Comparison of ENCODE assay signal across 12 cellular contexts in the genomic region with DNA sequence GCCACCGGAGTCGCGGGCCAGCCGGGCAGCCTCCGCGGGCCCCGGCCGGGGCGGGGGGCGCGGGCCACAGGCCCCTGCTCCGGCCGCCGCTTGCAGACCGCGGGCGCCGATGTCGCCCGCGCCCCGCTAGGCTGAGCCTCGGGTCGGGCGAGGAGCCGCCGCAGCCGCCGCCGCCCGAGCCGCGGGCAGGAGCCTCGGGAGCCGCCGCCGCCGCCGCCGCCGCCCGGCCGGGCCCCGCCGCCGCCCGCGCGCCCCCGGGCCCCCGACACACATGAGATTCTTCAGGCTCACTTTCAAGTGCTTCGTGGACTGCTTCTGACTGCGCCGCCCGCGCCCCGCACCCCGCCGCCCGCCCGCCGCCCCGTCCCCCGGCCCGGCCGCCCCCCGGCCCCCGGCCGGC. TPM values are rescaled to one million over a fixed set of nuclear protein-coding genes. Genes with fewer than 3 reads are reported as not detected.
A peak's percentile ranks its signal among the peaks of the same experiment; 100 is the strongest.
DNase-seq lines count a peak whose midpoint lies in the region; ATAC-seq, FAIRE-seq and TF ChIP-seq lines count a peak whose summit lies in the region.
"Had no signal": no experiment of that assay in that cellular context is flagged by ENCODE, and none has a peak within 500 bp of the region (broad histone marks: within the 10 kb centered on the region; RNA-seq: fewer than 3 reads in every experiment).

No MANE protein-coding gene starts in this region.

- TF ChIP-seq RAD21 in K562 (CRISPR knock-in tag; conservative IDR thresholded peaks at IDR 0.05 in 1 of 2, IDR thresholded peaks at IDR 0.05 in 1 of 2) = no peak

- peaks cover 3 to 36% (median 20%) of the 10 kb centered on the region in 11 experiments; a peak in 19 of 22 replicates for H3K27me3 ChIP-seq in BLaER1 treated with 17β-estradiol and CSF1 and Interleukin-3, amounts not matched to agents 10 nM and 100 nM
- H3K27me3 ChIP-seq in K562 (ENCODE audit: control insufficient read depth in 2 of 2, insufficient read depth in 2 of 2, low read length in 2 of 2) = no peaks in the 10 kb centered on the region
- H3K27me3 ChIP-seq: foreskin keratinocyte, transverse colon had no signal

- peak overlapping the region; percentile 23 to 70 (median 59); a peak in 14 of 22 replicates for H3K4me2 ChIP-seq in BLaER1 treated with 17β-estradiol and CSF1 and Interleukin-3, amounts not matched to agents 10 nM and 100 nM
- no peak overlapping the region for H3K4me2 ChIP-seq in K562 (ENCODE audit: insufficient read depth, low read length)

- in situ Hi-C loops in K562 (cut with MboI) = no loop called here

- H3K4me3 Mint-ChIP-seq in naive thymus-derived CD8-positive, alpha-beta T cell = no peak overlapping the region
- H3K4me3 Mint-ChIP-seq in HFFc6 = no peak overlapping the region

- WGBS in K562 (ENCODE audit: insufficient coverage, low coverage, missing lambda C conversion rate) = no CpG with 5 or more reads among the region's 69 CpGs

- TF ChIP-seq EP300 in K562 (IDR thresholded peaks at IDR 0.05; ENCODE audit: low read length) = no peak

- peak overlapping the region in 2 of 11 experiments; percentile 25 to 63; a peak in 4 of 22 replicates for H3K27ac ChIP-seq in BLaER1 treated with 17β-estradiol and CSF1 and Interleukin-3, amounts not matched to agents 10 nM and 100 nM
- H3K27ac ChIP-seq in K562 (ENCODE audit: extremely low read depth, low read depth, low read length) = no peak overlapping the region
- H3K27ac ChIP-seq: foreskin keratinocyte had no signal

- POLR2A ChIA-PET in K562 (lab: Yijun Ruan, JAX) = no interaction called here
- POLR2A ChIA-PET in naive thymus-derived CD8-positive, alpha-beta T cell (lab: Charles Lee) = no interaction called here

- ATAC-seq in K562 (no peak), HG03045 (IDR thresholded peaks at IDR 0.05; ENCODE audit: unreplicated experiment) (no peak), GM19035 (IDR thresholded peaks at IDR 0.05; ENCODE audit: unreplicated experiment) (no peak)
- ATAC-seq in naive thymus-derived CD8-positive, alpha-beta T cell = peak; percentile 39 to 56

- H3K9me1 ChIP-seq in K562 (ENCODE audit: control insufficient read depth, insufficient read depth, low read length) = peaks cover 4% of the 10 kb centered on the region

- no peak for FAIRE-seq in K562 (lab: Jason Lieb, UNC)

- TF ChIP-seq POLR2A in K562 (conservative IDR thresholded peaks at IDR 0.05) = no peak

- peaks cover 0 to 5% (median 0%) of the 10 kb centered on the region in 9 donors for H3K9me3 Mint-ChIP-seq in naive thymus-derived CD8-positive, alpha-beta T cell
- H3K9me3 Mint-ChIP-seq in HFFc6 = 0 out of 2 replicates have a peak, but pooled peaks cover 4% of the 10 kb centered on the region

- H4K20me1 ChIP-seq in BLaER1 treated with 17β-estradiol and CSF1 and Interleukin-3, amounts not matched to agents 10 nM and 100 nM = peaks cover 0 to 36% (median 16%) of the 10 kb centered on the region in 11 experiments; a peak in 17 of 22 replicates
- peaks cover 13% of the 10 kb centered on the region for H4K20me1 ChIP-seq in K562 (replicated peaks; ENCODE audit: control insufficient read depth, insufficient read depth, low read length)

- peaks cover 37% of the 10 kb centered on the region for H3K79me2 ChIP-seq in K562 (ENCODE audit: control insufficient read depth, insufficient read depth, low read length)

- peaks cover 0 to 6% (median 0%) of the 10 kb centered on the region in 4 donors for H3K4me1 Mint-ChIP-seq in naive thymus-derived CD8-positive, alpha-beta T cell
- H3K4me1 Mint-ChIP-seq in HFFc6 (ENCODE audit: low read depth) = no peaks in the 10 kb centered on the region

- no peaks in the 10 kb centered on the region for H3K36me3 Mint-ChIP-seq in naive thymus-derived CD8-positive, alpha-beta T cell
- no peaks in the 10 kb centered on the region for H3K36me3 Mint-ChIP-seq in HFFc6 (ENCODE audit: low read depth)

- TF ChIP-seq CTCF in K562 (IDR thresholded peaks at IDR 0.05 in 2 of 3, conservative IDR thresholded peaks at IDR 0.05 in 1 of 3; ENCODE audit: insufficient read depth in 2 of 3, low read depth in 1 of 3, low read length in 3 of 3) (no peak), HFFc6 (IDR thresholded peaks at IDR 0.05) (no peak)

- H3K4me1 ChIP-seq in BLaER1 treated with 17β-estradiol and CSF1 and Interleukin-3, amounts not matched to agents 10 nM and 100 nM = peaks cover 0 to 19% (median 11%) of the 10 kb centered on the region in 10 experiments; a peak in 12 of 20 replicates
- H3K4me1 ChIP-seq in K562 (replicated peaks in 1 of 2; ENCODE audit: control insufficient read depth in 2 of 2, insufficient read depth in 2 of 2, low read length in 2 of 2) = peaks cover 16 to 69% of the 10 kb centered on the region in 2 experiments; a peak in 4 of 5 replicates

- H2AFZ ChIP-seq in K562 (ENCODE audit: low read depth, low read length) = no peak overlapping the region

- peak overlapping the region; percentile 49 to 69 (median 58); a peak in 19 of 20 replicates for H3K4me3 ChIP-seq in BLaER1 treated with 17β-estradiol and CSF1 and Interleukin-3, amounts not matched to agents 10 nM and 100 nM
- no peak overlapping the region for H3K4me3 ChIP-seq in K562

- no TSS peak for BruUV-seq in K562 (replicated peaks; lab: Mats Ljungman, UMichigan)

- peak overlapping the region; percentile 45 to 79 (median 66); a peak in 16 of 22 replicates for H3K9ac ChIP-seq in BLaER1 treated with 17β-estradiol and CSF1 and Interleukin-3, amounts not matched to agents 10 nM and 100 nM
- peak overlapping the region in 1 of 2 experiments; percentile 58; a peak in 1 of 4 replicates for H3K9ac ChIP-seq in K562 (ENCODE audit: insufficient read depth in 1 of 2, low read depth in 2 of 2, low read length in 2 of 2)

- DNase-seq in ELR (ENCODE audit: low read depth) (peak; percentile 3), K562 (ENCODE audit: extremely low read depth in 1 of 4, low spot score in 3 of 4) (peak in 1 of 4 experiments; percentile 33), HFFc6 (no peak)
- no peak for DNase-seq in naive thymus-derived CD8-positive, alpha-beta T cell
- no peak for DNase-seq in stimulated activated CD4-positive, alpha-beta T cell treated with anti-CD3 and anti-CD28 coated beads, Interleukin-4, amount 100 ng/mL, for 4 hours
- DNase-seq: foreskin keratinocyte had no signal

- intact Hi-C loops in K562 (cut with micrococcal nuclease) = no loop called here

- peaks cover 13 to 50% (median 37%) of the 10 kb centered on the region in 11 experiments for H3K9me3 ChIP-seq in BLaER1 treated with 17β-estradiol and CSF1 and Interleukin-3, amounts not matched to agents 10 nM and 100 nM (replicated peaks in 1 of 11)
- peaks cover 1% of the 10 kb centered on the region; the same call in 1 of the 2 replicates for H3K9me3 ChIP-seq in K562 (replicated peaks; ENCODE audit: control insufficient read depth, insufficient read depth, low read depth, low read length)
- H3K9me3 ChIP-seq: transverse colon had no signal

- CTCF ChIA-PET in K562 (lab: Yijun Ruan, JAX; ENCODE audit: low intra/inter-chr PET ratio) = no interaction called here

- no peaks in the 10 kb centered on the region; a peak in 1 of 22 replicates for H3K36me3 ChIP-seq in BLaER1 treated with 17β-estradiol and CSF1 and Interleukin-3, amounts not matched to agents 10 nM and 100 nM
- H3K36me3 ChIP-seq in K562 (ENCODE audit: control insufficient read depth, insufficient read depth, low read length) = peaks cover 33% of the 10 kb centered on the region; the same call in 1 of the 3 replicates
- H3K36me3 ChIP-seq: transverse colon had no signal

- H3K27me3 Mint-ChIP-seq in naive thymus-derived CD8-positive, alpha-beta T cell = peaks cover 0 to 12% (median 4%) of the 10 kb centered on the region in 5 donors
- peaks cover 4% of the 10 kb centered on the region; the same call in 1 of the 2 replicates for H3K27me3 Mint-ChIP-seq in HFFc6 (ENCODE audit: insufficient read depth)

- H3K27ac Mint-ChIP-seq in naive thymus-derived CD8-positive, alpha-beta T cell = no peak overlapping the region
- no peak overlapping the region for H3K27ac Mint-ChIP-seq in HFFc6
- H3K27ac Mint-ChIP-seq: mesothelial cell of epicardium had no signal

RNA-seq across cellular contexts. Expression of gene SLC6A8, which starts 0.3 kb away (rescaled TPM):
- total RNA-seq in K562 (2011; cell fraction: chromatin; rRNA removed; ENCODE audit: low replicate concordance) = 456 and 1,096 TPM in 2 replicates
- total RNA-seq in K562 (2011; cell fraction: nucleolus; rRNA removed) = 646 and 663 TPM in 2 replicates
- total RNA-seq in K562 (2011; cell fraction: nucleoplasm; rRNA removed) = 500 and 510 TPM in 2 replicates
- total RNA-seq in K562 (2014; rRNA removed) = 29.6 and 45.6 TPM in 2 replicates
- 24.7 and 34.3 TPM in 2 replicates for total RNA-seq in K562 (2014; rRNA removed; fragmentation: Illumina TruSeq; extraction: Trizol)
- 30.3 and 31.0 TPM in 2 replicates for total RNA-seq in K562 (2015; rRNA removed; fragmentation: Illumina TruSeq; extraction: Trizol)
- total RNA-seq in K562 (2021) = 122 and 144 TPM in 2 replicates
- 139 and 294 TPM in 2 replicates for polyA plus RNA-seq in K562 (2011; rRNA removed)
- polyA plus RNA-seq in K562 (2011; cell fraction: cytosol; rRNA removed) = 237 and 320 TPM in 2 replicates
- 1,046 and 1,667 TPM in 2 replicates for polyA plus RNA-seq in K562 (2011; cell fraction: nucleus; rRNA removed)
- 94.9 and 162 TPM in 2 replicates for polyA plus RNA-seq in K562 (2012)
- polyA plus RNA-seq in K562 (2014; fragmentation: Illumina TruSeq; extraction: Trizol) = 73.5 and 87.0 TPM in 2 replicates
- polyA plus RNA-seq in K562 (2014; fragmentation: Nextera tagmentation; extraction: Ambion mirVana) = 1 to 10 TPM in 1 of 2 experiments, under 1 TPM in 1; 0.68 to 1.7 TPM
- polyA plus RNA-seq in K562 (2014; rRNA removed) = 76.7 and 77.6 TPM in 2 replicates
- polyA minus RNA-seq in K562 (2011; rRNA and poly(A)+ RNA removed) = 85.5 and 108 TPM in 2 replicates
- polyA minus RNA-seq in K562 (2011; cell fraction: cytosol; rRNA and poly(A)+ RNA removed) = 134 and 269 TPM in 2 replicates
- 124 and 281 TPM in 2 replicates for polyA minus RNA-seq in K562 (2011; cell fraction: nucleus; rRNA and poly(A)+ RNA removed)
- under 1 TPM; 0.31 to 0.49 TPM for total RNA-seq in naive thymus-derived CD8-positive, alpha-beta T cell
- under 1 TPM in 2 of 3 donors, not detected in 1; 0.04 to 0.16 TPM for polyA plus RNA-seq in naive thymus-derived CD8-positive, alpha-beta T cell
- total RNA-seq in HFFc6 (2021; fragmentation: NEBNext Ultra II Directional; extraction: Animal tissue kit (Norgen Biotek cat#: 25700)) = 10 to 100 TPM; 14.0 to 33.8 (median 17.7) TPM

RNA-seq across cellular contexts. Expression of gene PNCK, which starts 14.5 kb away (rescaled TPM):
- total RNA-seq in K562 (2011; cell fraction: chromatin; rRNA removed; ENCODE audit: low replicate concordance) = 17.5 and 43.4 TPM in 2 replicates
- 37.0 TPM in 2 replicates for total RNA-seq in K562 (2011; cell fraction: nucleolus; rRNA removed)
- 18.2 and 26.2 TPM in 2 replicates for total RNA-seq in K562 (2011; cell fraction: nucleoplasm; rRNA removed)
- total RNA-seq in K562 (2014; rRNA removed) (1.3 and 1.4 TPM in 2 replicates), K562 (2014; rRNA removed; fragmentation: Illumina TruSeq; extraction: Trizol) (0.25 and 0.48 TPM in 2 replicates), K562 (2015; rRNA removed; fragmentation: Illumina TruSeq; extraction: Trizol) (0.51 and 0.79 TPM in 2 replicates), K562 (2021) (1.9 and 2.2 TPM in 2 replicates)
- polyA plus RNA-seq in K562 (2011; rRNA removed) (7.5 and 23.6 TPM in 2 replicates), K562 (2014; fragmentation: Illumina TruSeq; extraction: Trizol) (1.0 and 1.2 TPM in 2 replicates), K562 (2014; fragmentation: Nextera tagmentation; extraction: Ambion mirVana) (under 1 TPM in 1 of 2 experiments, not detected in 1; 0.13 TPM), K562 (2014; rRNA removed) (1.7 and 2.5 TPM in 2 replicates)
- 10.0 and 17.5 TPM in 2 replicates for polyA plus RNA-seq in K562 (2011; cell fraction: cytosol; rRNA removed)
- 100 and 212 TPM in 2 replicates for polyA plus RNA-seq in K562 (2011; cell fraction: nucleus; rRNA removed)
- polyA plus RNA-seq in K562 (2012) = 6.0 and 17.0 TPM in 2 replicates
- polyA minus RNA-seq in K562 (2011; rRNA and poly(A)+ RNA removed) = 3.5 and 6.7 TPM in 2 replicates
- polyA minus RNA-seq in K562 (2011; cell fraction: cytosol; rRNA and poly(A)+ RNA removed) = 2.9 and 11.2 TPM in 2 replicates
- polyA minus RNA-seq in K562 (2011; cell fraction: nucleus; rRNA and poly(A)+ RNA removed) = 20.6 and 48.3 TPM in 2 replicates
- total RNA-seq in naive thymus-derived CD8-positive, alpha-beta T cell = not detected
- polyA plus RNA-seq in naive thymus-derived CD8-positive, alpha-beta T cell = not detected
- under 1 TPM in 2 of 6 experiments, not detected in 4; 0.26 to 0.43 TPM for total RNA-seq in HFFc6 (2021; fragmentation: NEBNext Ultra II Directional; extraction: Animal tissue kit (Norgen Biotek cat#: 25700))
- total RNA-seq: activated CD8-positive, alpha-beta memory T cell treated with anti-CD3 and anti-CD28 coated beads for 36 hours; foreskin keratinocyte had no signal

RNA-seq across cellular contexts. Expression of gene BCAP31, which starts 36.1 kb away (rescaled TPM):
- 194 and 313 TPM in 2 replicates for total RNA-seq in K562 (2011; cell fraction: chromatin; rRNA removed; ENCODE audit: low replicate concordance)
- total RNA-seq in K562 (2011; cell fraction: nucleolus; rRNA removed) = 389 and 398 TPM in 2 replicates
- 299 and 322 TPM in 2 replicates for total RNA-seq in K562 (2011; cell fraction: nucleoplasm; rRNA removed)
- total RNA-seq in K562 (2014; rRNA removed) (156 and 184 TPM in 2 replicates), K562 (2014; rRNA removed; fragmentation: Illumina TruSeq; extraction: Trizol) (206 and 225 TPM in 2 replicates), K562 (2015; rRNA removed; fragmentation: Illumina TruSeq; extraction: Trizol) (170 and 173 TPM in 2 replicates), K562 (2021) (261 and 262 TPM in 2 replicates)
- polyA plus RNA-seq in K562 (2011; rRNA removed) (157 and 186 TPM in 2 replicates), K562 (2014; fragmentation: Illumina TruSeq; extraction: Trizol) (188 and 219 TPM in 2 replicates), K562 (2014; fragmentation: Nextera tagmentation; extraction: Ambion mirVana) (100 to 1,000 TPM; 562 to 683 TPM), K562 (2014; rRNA removed) (175 and 176 TPM in 2 replicates)
- 164 and 227 TPM in 2 replicates for polyA plus RNA-seq in K562 (2011; cell fraction: cytosol; rRNA removed)
- polyA plus RNA-seq in K562 (2011; cell fraction: nucleus; rRNA removed) = 115 and 116 TPM in 2 replicates
- polyA plus RNA-seq in K562 (2012) = 235 and 441 TPM in 2 replicates
- polyA minus RNA-seq in K562 (2011; rRNA and poly(A)+ RNA removed) = 177 and 181 TPM in 2 replicates
- 74.4 and 86.4 TPM in 2 replicates for polyA minus RNA-seq in K562 (2011; cell fraction: cytosol; rRNA and poly(A)+ RNA removed)
- polyA minus RNA-seq in K562 (2011; cell fraction: nucleus; rRNA and poly(A)+ RNA removed) = 30.8 and 43.7 TPM in 2 replicates
- total RNA-seq in naive thymus-derived CD8-positive, alpha-beta T cell = 100 to 1,000 TPM; 108 to 118 TPM
- polyA plus RNA-seq in naive thymus-derived CD8-positive, alpha-beta T cell = 100 to 1,000 TPM; 298 to 328 (median 319) TPM
- 100 to 1,000 TPM; 203 to 295 (median 218) TPM for total RNA-seq in HFFc6 (2021; fragmentation: NEBNext Ultra II Directional; extraction: Animal tissue kit (Norgen Biotek cat#: 25700))

RNA-seq across cellular contexts. Expression of gene ABCD1, which starts 36.6 kb away (rescaled TPM):
- total RNA-seq in K562 (2011; cell fraction: chromatin; rRNA removed; ENCODE audit: low replicate concordance) = 3.4 and 16.6 TPM in 2 replicates
- total RNA-seq in K562 (2011; cell fraction: nucleolus; rRNA removed) = 12.9 and 17.3 TPM in 2 replicates
- 7.3 TPM in 2 replicates for total RNA-seq in K562 (2011; cell fraction: nucleoplasm; rRNA removed)
- 3.9 and 6.0 TPM in 2 replicates for total RNA-seq in K562 (2014; rRNA removed)
- total RNA-seq in K562 (2014; rRNA removed; fragmentation: Illumina TruSeq; extraction: Trizol) = 0.80 and 1.4 TPM in 2 replicates
- total RNA-seq in K562 (2015; rRNA removed; fragmentation: Illumina TruSeq; extraction: Trizol) = 2.8 and 3.1 TPM in 2 replicates
- total RNA-seq in K562 (2021) = 6.9 and 7.1 TPM in 2 replicates
- 1.6 and 3.8 TPM in 2 replicates for polyA plus RNA-seq in K562 (2011; rRNA removed)
- 2.8 and 5.5 TPM in 2 replicates for polyA plus RNA-seq in K562 (2011; cell fraction: cytosol; rRNA removed)
- polyA plus RNA-seq in K562 (2011; cell fraction: nucleus; rRNA removed) = 8.7 and 16.4 TPM in 2 replicates
- 6.3 and 9.6 TPM in 2 replicates for polyA plus RNA-seq in K562 (2012)
- polyA plus RNA-seq in K562 (2014; fragmentation: Illumina TruSeq; extraction: Trizol) = 2.2 and 3.5 TPM in 2 replicates
- under 1 TPM; 0.07 to 0.18 TPM for polyA plus RNA-seq in K562 (2014; fragmentation: Nextera tagmentation; extraction: Ambion mirVana)
- 3.8 and 5.2 TPM in 2 replicates for polyA plus RNA-seq in K562 (2014; rRNA removed)
- polyA minus RNA-seq in K562 (2011; rRNA and poly(A)+ RNA removed) = 1.8 and 2.6 TPM in 2 replicates
- 4.3 and 4.4 TPM in 2 replicates for polyA minus RNA-seq in K562 (2011; cell fraction: cytosol; rRNA and poly(A)+ RNA removed)
- 7.9 and 8.4 TPM in 2 replicates for polyA minus RNA-seq in K562 (2011; cell fraction: nucleus; rRNA and poly(A)+ RNA removed)
- total RNA-seq in naive thymus-derived CD8-positive, alpha-beta T cell = 1 to 10 TPM; 5.8 to 7.3 TPM
- 1 to 10 TPM; 1.1 to 2.1 (median 2.0) TPM for polyA plus RNA-seq in naive thymus-derived CD8-positive, alpha-beta T cell
- total RNA-seq in HFFc6 (2021; fragmentation: NEBNext Ultra II Directional; extraction: Animal tissue kit (Norgen Biotek cat#: 25700)) = 10 to 100 TPM; 12.9 to 18.9 (median 14.5) TPM

RNA-seq across cellular contexts. Expression of gene DUSP9, which starts 41.1 kb away (rescaled TPM):
- 2.3 and 6.4 TPM in 2 replicates for total RNA-seq in K562 (2011; cell fraction: chromatin; rRNA removed; ENCODE audit: low replicate concordance)
- 6.8 and 7.3 TPM in 2 replicates for total RNA-seq in K562 (2011; cell fraction: nucleolus; rRNA removed)
- 3.4 and 3.9 TPM in 2 replicates for total RNA-seq in K562 (2011; cell fraction: nucleoplasm; rRNA removed)
- total RNA-seq in K562 (2014; rRNA removed) (10.6 and 17.8 TPM in 2 replicates), K562 (2014; rRNA removed; fragmentation: Illumina TruSeq; extraction: Trizol) (2.5 and 3.2 TPM in 2 replicates), K562 (2015; rRNA removed; fragmentation: Illumina TruSeq; extraction: Trizol) (4.6 and 5.2 TPM in 2 replicates), K562 (2021) (13.0 and 14.1 TPM in 2 replicates)
- polyA plus RNA-seq in K562 (2011; rRNA removed) (8.8 and 20.5 TPM in 2 replicates), K562 (2014; fragmentation: Illumina TruSeq; extraction: Trizol) (5.5 and 7.1 TPM in 2 replicates), K562 (2014; fragmentation: Nextera tagmentation; extraction: Ambion mirVana) (under 1 TPM; 0.11 to 0.31 TPM), K562 (2014; rRNA removed) (8.4 and 9.2 TPM in 2 replicates)
- 22.4 and 26.1 TPM in 2 replicates for polyA plus RNA-seq in K562 (2011; cell fraction: cytosol; rRNA removed)
- 11.9 and 18.7 TPM in 2 replicates for polyA plus RNA-seq in K562 (2011; cell fraction: nucleus; rRNA removed)
- 7.4 and 10.8 TPM in 2 replicates for polyA plus RNA-seq in K562 (2012)
- 5.2 and 5.5 TPM in 2 replicates for polyA minus RNA-seq in K562 (2011; rRNA and poly(A)+ RNA removed)
- polyA minus RNA-seq in K562 (2011; cell fraction: cytosol; rRNA and poly(A)+ RNA removed) = 7.3 and 20.2 TPM in 2 replicates
- polyA minus RNA-seq in K562 (2011; cell fraction: nucleus; rRNA and poly(A)+ RNA removed) = 2.7 and 6.7 TPM in 2 replicates
- total RNA-seq in naive thymus-derived CD8-positive, alpha-beta T cell = not detected
- not detected for polyA plus RNA-seq in naive thymus-derived CD8-positive, alpha-beta T cell
- total RNA-seq in HFFc6 (2021; fragmentation: NEBNext Ultra II Directional; extraction: Animal tissue kit (Norgen Biotek cat#: 25700)) = not detected
- total RNA-seq: transverse colon had no signal

Comparison
In these comparisons a context has a peak if more than half of its experiments do, and no peak if none do; other contexts are left out.
1. ATAC-seq: peak in naive thymus-derived CD8-positive, alpha-beta T cell (2 of 2); none in K562 (single experiment), HG03045 (single experiment) and GM19035 (single experiment).
2. RNA of gene SLC6A8, which starts 0.3 kb away (total RNA-seq): 24.7 to 1,096 TPM in K562 and 14.0 to 33.8 TPM in HFFc6; 0.31 to 0.49 TPM in naive thymus-derived CD8-positive, alpha-beta T cell; every median in the first group is over 10 times any median in the second.